19 cellular contexts compared by ENCODE assay signal in the genomic region with DNA sequence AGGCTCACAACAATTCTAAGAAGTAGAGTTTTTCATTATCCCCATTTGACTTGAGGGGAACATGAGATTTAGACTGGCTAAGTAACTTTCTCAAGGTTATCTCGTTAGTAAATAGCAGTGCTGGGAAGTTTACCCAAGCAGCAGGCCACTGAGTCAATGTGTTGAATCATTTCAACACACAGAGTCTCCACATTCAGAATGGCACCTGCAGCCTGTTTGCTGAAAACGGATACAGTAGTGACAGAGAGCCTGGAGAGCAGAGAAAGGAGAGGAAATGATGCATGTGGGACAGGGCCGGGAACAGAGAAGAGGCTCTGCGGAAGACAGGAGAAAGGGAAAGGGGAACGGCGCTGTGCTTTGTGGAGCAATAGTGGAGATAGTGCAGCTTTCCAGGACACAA. TPM values are rescaled to one million over a fixed set of nuclear protein-coding genes. Genes with fewer than 3 reads are reported as not detected.
DNase-seq lines count a peak whose midpoint lies in the region; ATAC-seq, FAIRE-seq and TF ChIP-seq lines count a peak whose summit lies in the region.
"Had no signal": no experiment of that assay in that cellular context is flagged by ENCODE, and none has a peak within 500 bp of the region (broad histone marks: within the 10 kb centered on the region; RNA-seq: fewer than 3 reads in every experiment).

No MANE protein-coding gene starts in this region.

- no peaks in the 10 kb centered on the region for H3K27me3 ChIP-seq in keratinocyte (ENCODE audit: control insufficient read depth, extremely low read depth, insufficient read depth, low read length)
- H3K27me3 ChIP-seq: testis had no signal

- intact Hi-C loops in activated CD8-positive, alpha-beta T cell treated with anti-CD3 and anti-CD28 coated beads for 36 hours (cut with micrococcal nuclease): no loop called here

- no peaks in the 10 kb centered on the region for H3K9me3 Mint-ChIP-seq in natural killer cell treated with Interleukin-12 subunit alpha and Interleukin-12 subunit beta and Interleukin-15 and Interleukin-18, amount 100 ng/mL, for 72 hours
- H3K9me3 Mint-ChIP-seq in activated CD8-positive, alpha-beta T cell treated with anti-CD3 and anti-CD28 coated beads for 36 hours: no peaks in the 10 kb centered on the region
- H3K9me3 Mint-ChIP-seq: activated CD4-positive, alpha-beta T cell treated with anti-CD3 and anti-CD28 coated beads, Interleukin-2, amount 10 ng/mL, durations not matched to agents 24 days and 14 days; naive thymus-derived CD8-positive, alpha-beta T cell had no signal

- H3K4me1 Mint-ChIP-seq in natural killer cell treated with Interleukin-12 subunit alpha and Interleukin-12 subunit beta and Interleukin-15 and Interleukin-18, amount 100 ng/mL, for 72 hours (ENCODE audit: low read depth in 2 of 2): no peaks in the 10 kb centered on the region
- peaks cover 3% of the 10 kb centered on the region for H3K4me1 Mint-ChIP-seq in activated CD8-positive, alpha-beta T cell treated with anti-CD3 and anti-CD28 coated beads for 36 hours (ENCODE audit: low read depth)

- H3K27me3 Mint-ChIP-seq in natural killer cell treated with Interleukin-12 subunit alpha and Interleukin-12 subunit beta and Interleukin-15 and Interleukin-18, amount 100 ng/mL, for 72 hours: peaks cover 0 to 4% of the 10 kb centered on the region in 2 donors
- peaks cover 5% of the 10 kb centered on the region for H3K27me3 Mint-ChIP-seq in activated CD8-positive, alpha-beta T cell treated with anti-CD3 and anti-CD28 coated beads for 36 hours
- H3K27me3 Mint-ChIP-seq: activated CD4-positive, alpha-beta T cell treated with anti-CD3 and anti-CD28 coated beads, Interleukin-2, amount 10 ng/mL, durations not matched to agents 24 days and 14 days; naive thymus-derived CD8-positive, alpha-beta T cell had no signal

- H3K36me3 Mint-ChIP-seq in natural killer cell treated with Interleukin-12 subunit alpha and Interleukin-12 subunit beta and Interleukin-15 and Interleukin-18, amount 100 ng/mL, for 72 hours: no peaks in the 10 kb centered on the region
- no peaks in the 10 kb centered on the region for H3K36me3 Mint-ChIP-seq in activated CD8-positive, alpha-beta T cell treated with anti-CD3 and anti-CD28 coated beads for 36 hours (ENCODE audit: low read depth)
- H3K36me3 Mint-ChIP-seq: naive thymus-derived CD8-positive, alpha-beta T cell had no signal

- H3K27ac Mint-ChIP-seq in natural killer cell treated with Interleukin-12 subunit alpha and Interleukin-12 subunit beta and Interleukin-15 and Interleukin-18, amount 100 ng/mL, for 72 hours: no peak overlapping the region
- no peak overlapping the region for H3K27ac Mint-ChIP-seq in activated CD8-positive, alpha-beta T cell treated with anti-CD3 and anti-CD28 coated beads for 36 hours
- H3K27ac Mint-ChIP-seq: activated CD4-positive, alpha-beta T cell treated with anti-CD3 and anti-CD28 coated beads, Interleukin-2, amount 10 ng/mL, durations not matched to agents 24 days and 14 days had no signal

- H3K9ac ChIP-seq in keratinocyte (ENCODE audit: control insufficient read depth, extremely low read depth, insufficient read depth, low read length): peak overlapping the region; percentile 54

- no peaks in the 10 kb centered on the region for H3K79me2 ChIP-seq in keratinocyte (ENCODE audit: control insufficient read depth, insufficient read depth, low read length)

- H3K9me3 ChIP-seq in keratinocyte (ENCODE audit: control insufficient read depth, low read depth, low read length): no peaks in the 10 kb centered on the region
- H3K9me3 ChIP-seq: testis had no signal

- peak; percentile 49 for FAIRE-seq in keratinocyte (lab: Jason Lieb, UNC)
- FAIRE-seq: colon, GM18507, GM19239, K562 had no signal

- H3K4me3 ChIP-seq in AG10803 (ENCODE audit: low read length): no peak overlapping the region
- no peak overlapping the region for H3K4me3 ChIP-seq in astrocyte of the spinal cord (ENCODE audit: low read depth, low read length)
- H3K4me3 ChIP-seq in keratinocyte (ENCODE audit: control insufficient read depth in 2 of 3, extremely low read depth in 1 of 3, insufficient read depth in 2 of 3, low read depth in 1 of 3, low read length in 3 of 3): no peak overlapping the region
- H3K4me3 ChIP-seq: K562, testis had no signal

- ATAC-seq in natural killer cell treated with Interleukin-12 subunit alpha and Interleukin-12 subunit beta and Interleukin-15 and Interleukin-18, amount 100 ng/mL, for 72 hours: no peak
- ATAC-seq in activated CD8-positive, alpha-beta T cell treated with anti-CD3 and anti-CD28 coated beads for 36 hours: no peak
- no peak for ATAC-seq in HG02981 (IDR thresholded peaks at IDR 0.05; ENCODE audit: unreplicated experiment)
- ATAC-seq: K562; naive thymus-derived CD8-positive, alpha-beta T cell had no signal

- peaks cover 46% of the 10 kb centered on the region for H3K4me1 ChIP-seq in keratinocyte (ENCODE audit: control insufficient read depth, extremely low read depth, insufficient read depth, low read length)
- H3K4me1 ChIP-seq: testis had no signal

- H3K9me1 ChIP-seq in keratinocyte (ENCODE audit: control insufficient read depth, extremely low read depth, insufficient read depth, low read length): peaks cover 4% of the 10 kb centered on the region

- peaks cover 3% of the 10 kb centered on the region for H4K20me1 ChIP-seq in keratinocyte (ENCODE audit: control insufficient read depth, extremely low read depth, insufficient read depth, low read length)

- CTCF ChIA-PET in activated CD8-positive, alpha-beta T cell treated with anti-CD3 and anti-CD28 coated beads for 36 hours (lab: Charles Lee): no interaction called here

- POLR2A ChIA-PET in activated CD8-positive, alpha-beta T cell treated with anti-CD3 and anti-CD28 coated beads for 36 hours (lab: Charles Lee): no interaction called here

- dilution Hi-C loops in keratinocyte (cut with MboI; ENCODE audit: extremely low pct_ligation_motif_present, low sequenced_read_pairs): no loop called here

- peak overlapping the region; percentile 75 for H3K4me2 ChIP-seq in keratinocyte (ENCODE audit: control insufficient read depth, extremely low read depth, insufficient read depth, low read depth, low read length)

- DNase-seq in AG10803 (ENCODE audit: low read depth) (peak; percentile 18), NCI-H146 treated with DMSO at 0.1 percent for 48 hours (lab: John Stamatoyannopoulos, UW; ENCODE audit: unreplicated experiment) (peak; percentile 23), astrocyte of the spinal cord (ENCODE audit: low read depth, low spot score) (peak; percentile 71), keratinocyte (ENCODE audit: low read depth, low spot score) (no peak), NCI-H1048 (lab: John Stamatoyannopoulos, UW) (no peak)
- no peak for DNase-seq in natural killer cell treated with Interleukin-12 subunit alpha and Interleukin-12 subunit beta and Interleukin-15 and Interleukin-18, amount 100 ng/mL, for 72 hours (ENCODE audit: low spot score)
- DNase-seq in activated CD8-positive, alpha-beta T cell treated with anti-CD3 and anti-CD28 coated beads for 36 hours: no peak
- DNase-seq: activated CD4-positive, alpha-beta T cell treated with anti-CD3 and anti-CD28 coated beads, Interleukin-2, amount 10 ng/mL, durations not matched to agents 24 days and 14 days; left ventricle myocardium superior; naive thymus-derived CD8-positive, alpha-beta T cell; NCI-H1436 treated with DMSO at 0.1 percent for 48 hours; NCI-H526; T1000; testis had no signal

- H2AFZ ChIP-seq in keratinocyte (ENCODE audit: control insufficient read depth, low read length): no peak overlapping the region

- no peak overlapping the region for H3K4me3 Mint-ChIP-seq in natural killer cell treated with Interleukin-12 subunit alpha and Interleukin-12 subunit beta and Interleukin-15 and Interleukin-18, amount 100 ng/mL, for 72 hours
- no peak overlapping the region for H3K4me3 Mint-ChIP-seq in activated CD8-positive, alpha-beta T cell treated with anti-CD3 and anti-CD28 coated beads for 36 hours
- H3K4me3 Mint-ChIP-seq: activated CD4-positive, alpha-beta T cell treated with anti-CD3 and anti-CD28 coated beads, Interleukin-2, amount 10 ng/mL, durations not matched to agents 24 days and 14 days; naive thymus-derived CD8-positive, alpha-beta T cell had no signal

- H3K36me3 ChIP-seq in keratinocyte (ENCODE audit: control insufficient read depth in 2 of 2, extremely low read depth in 1 of 2, insufficient read depth in 2 of 2, low read length in 2 of 2): no peaks in the 10 kb centered on the region

- in situ Hi-C loops in astrocyte of the spinal cord (cut with HindIII; ENCODE audit: low sequenced_read_pairs): no loop called here

- peak overlapping the region; percentile 75 for H3K27ac ChIP-seq in keratinocyte (ENCODE audit: control insufficient read depth, insufficient read depth, low read length)
- H3K27ac ChIP-seq: testis had no signal

- TF ChIP-seq CTCF in AG10803 (conservative IDR thresholded peaks at IDR 0.05; ENCODE audit: low read length): no peak
- no peak for TF ChIP-seq CTCF in astrocyte of the spinal cord (IDR thresholded peaks at IDR 0.05; ENCODE audit: low read depth, low read length)
- no peak for TF ChIP-seq CTCF in keratinocyte (optimal IDR thresholded peaks at IDR 0.05 in 1 of 3, IDR thresholded peaks at IDR 0.05 in 1 of 3, conservative IDR thresholded peaks at IDR 0.05 in 1 of 3; ENCODE audit: extremely low read depth in 1 of 3, insufficient read depth in 2 of 3, low read length in 3 of 3)
- TF ChIP-seq CTCF in activated CD8-positive, alpha-beta T cell treated with anti-CD3 and anti-CD28 coated beads for 36 hours (IDR thresholded peaks at IDR 0.05): no peak

RNA-seq across cellular contexts. Expression of a gene that starts 33.5 kb away (rescaled TPM):
- polyA plus RNA-seq in keratinocyte: 8.6 to 10.8 TPM (median 9.9 TPM) in 3 replicates
- 4.0 TPM for polyA plus RNA-seq in keratinocyte (2011; ENCODE audit: low read depth)
- polyA plus RNA-seq in keratinocyte (2011; cell fraction: cytosol; rRNA removed): 3.8 and 5.9 TPM in 2 replicates
- 22.8 TPM in 2 replicates for polyA plus RNA-seq in keratinocyte (2011; cell fraction: nucleus; rRNA removed)
- polyA plus RNA-seq in keratinocyte (2012; ENCODE audit: low replicate concordance): 5.3 and 8.5 TPM in 2 replicates
- polyA minus RNA-seq in keratinocyte: 13.6 to 25.3 TPM (median 22.6 TPM) in 3 replicates
- polyA minus RNA-seq in keratinocyte (2011; cell fraction: cytosol; rRNA and poly(A)+ RNA removed): 8.1 TPM
- polyA minus RNA-seq in keratinocyte (2011; cell fraction: nucleus; rRNA and poly(A)+ RNA removed): 22.2 and 34.2 TPM in 2 replicates
- 1 to 10 TPM; 7.8 to 9.8 TPM for total RNA-seq in natural killer cell treated with Interleukin-12 subunit alpha and Interleukin-12 subunit beta and Interleukin-15 and Interleukin-18, amount 100 ng/mL, for 72 hours
- 1 to 10 TPM; 4.4 TPM for total RNA-seq in activated CD8-positive, alpha-beta T cell treated with anti-CD3 and anti-CD28 coated beads for 36 hours

Comparison
In these comparisons a context has a peak if more than half of its experiments do, and no peak if none do; other contexts are left out.
1. DNase-seq: peak in AG10803 (single experiment), NCI-H146 treated with DMSO at 0.1 percent for 48 hours (single experiment) and astrocyte of the spinal cord (single experiment); none in keratinocyte (single experiment), natural killer cell treated with Interleukin-12 subunit alpha and Interleukin-12 subunit beta and Interleukin-15 and Interleukin-18, amount 100 ng/mL, for 72 hours (single experiment), activated CD8-positive, alpha-beta T cell treated with anti-CD3 and anti-CD28 coated beads for 36 hours (single experiment) and NCI-H1048 (single experiment).